8 cellular contexts compared by ENCODE assay signal in the genomic region with DNA sequence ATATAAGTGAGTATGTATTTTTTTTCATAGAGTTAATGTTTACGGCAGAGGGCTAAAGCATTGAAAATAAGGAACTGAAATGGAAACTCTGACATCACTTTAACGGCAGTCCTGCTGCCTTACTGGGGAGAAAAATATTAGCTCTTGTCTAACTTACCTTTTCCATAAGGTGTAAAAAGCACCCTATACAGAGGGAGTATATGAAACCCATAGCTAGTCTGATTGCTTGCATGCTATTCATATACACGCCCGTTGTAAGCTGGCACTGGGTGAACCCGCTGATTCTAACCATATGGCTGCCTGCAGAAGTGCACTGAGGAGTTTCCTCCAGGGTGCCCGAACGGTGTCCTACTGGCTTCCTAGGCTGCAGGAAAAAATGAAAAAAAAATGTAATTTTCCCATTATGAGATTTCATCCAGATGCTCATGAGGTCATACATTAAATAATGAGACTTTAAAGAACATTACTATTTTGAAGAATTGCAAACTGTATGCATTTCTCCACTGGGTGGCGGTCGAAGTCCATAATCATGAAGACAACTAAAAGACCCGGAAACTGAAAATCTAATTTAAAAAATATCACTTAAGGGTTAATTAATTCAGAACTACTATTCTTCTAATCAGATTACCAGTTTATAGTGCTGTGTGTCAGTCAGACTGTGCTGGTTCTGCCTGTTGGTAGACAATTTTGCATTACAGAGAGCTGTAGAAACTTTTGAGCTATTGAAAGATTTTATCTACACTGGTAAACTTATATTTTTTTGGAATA.
A peak's percentile ranks its signal among the peaks of the same experiment; 100 is the strongest.
DNase-seq lines count a peak whose midpoint lies in the region; ATAC-seq and TF ChIP-seq lines count a peak whose summit lies in the region.

No MANE protein-coding gene starts in this region.

- TF ChIP-seq POLR2A in stomach (IDR thresholded peaks at IDR 0.05) = no peak

- H3K4me3 ChIP-seq in stomach = no peak overlapping the region

- no peaks in the 10 kb centered on the region for H3K36me3 ChIP-seq in stomach

- WGBS in stomach, 5 donors = 39 to 58% (median 41%) methylated on average over 10 of the region's 10 CpGs

- H3K4me1 ChIP-seq in stomach = no peaks in the 10 kb centered on the region

- H3K4me3 Mint-ChIP-seq in natural killer cell = no peak overlapping the region
- H3K4me3 Mint-ChIP-seq in natural killer cell treated with Interleukin-12 subunit alpha and Interleukin-12 subunit beta and Interleukin-15 and Interleukin-18, amount 100 ng/mL, for 72 hours = no peak overlapping the region

- intact Hi-C loops in natural killer cell (cut with micrococcal nuclease) = loop anchor here (1.0 to 2.0 kb wide), 2 partner anchors 442 to 496 kb away; no protein-coding TSS in a partner anchor
- intact Hi-C loops in stomach (cut with DNase I; ENCODE audit: low total_unique reads) = no loop called here

- peak; percentile 62 for TF ChIP-seq CTCF in natural killer cell (IDR thresholded peaks at IDR 0.05)
- peak in 4 of 7 experiments; percentile 20 to 48 (median 40) for TF ChIP-seq CTCF in stomach (IDR thresholded peaks at IDR 0.05)

- no peak for DNase-seq in natural killer cell
- no peak for DNase-seq in natural killer cell treated with Interleukin-12 subunit alpha and Interleukin-12 subunit beta and Interleukin-15 and Interleukin-18, amount 100 ng/mL, for 72 hours (ENCODE audit: low spot score)
- peak; percentile 11 for DNase-seq in NCI-H1694 (lab: John Stamatoyannopoulos, UW)
- peak; percentile 5 to 16 for DNase-seq in dermis microvascular lymphatic vessel endothelial cell (ENCODE audit: low read depth in 2 of 2)
- peak; percentile 45 for DNase-seq in stomach
- DNase-seq in activated T-cell treated with anti-CD3 and anti-CD28 coated beads for 4 hours = no peak
- no peak for DNase-seq in NCI-H510A treated with DMSO at 0.1 percent for 48 hours (lab: John Stamatoyannopoulos, UW)

- H3K27me3 Mint-ChIP-seq in natural killer cell (ENCODE audit: low read depth in 2 of 2) = peaks cover 13 to 18% of the 10 kb centered on the region in 2 donors
- peaks cover 0 to 6% of the 10 kb centered on the region in 2 donors for H3K27me3 Mint-ChIP-seq in natural killer cell treated with Interleukin-12 subunit alpha and Interleukin-12 subunit beta and Interleukin-15 and Interleukin-18, amount 100 ng/mL, for 72 hours

- H3K27me3 ChIP-seq in stomach = peaks cover 0 to 59% (median 6%) of the 10 kb centered on the region in 3 donors

- no peak for ATAC-seq in natural killer cell
- no peak for ATAC-seq in natural killer cell treated with Interleukin-12 subunit alpha and Interleukin-12 subunit beta and Interleukin-15 and Interleukin-18, amount 100 ng/mL, for 72 hours
- peak; percentile 84 for ATAC-seq in HG02678 (IDR thresholded peaks at IDR 0.05; ENCODE audit: unreplicated experiment)

- H3K36me3 Mint-ChIP-seq in natural killer cell = no peaks in the 10 kb centered on the region
- no peaks in the 10 kb centered on the region for H3K36me3 Mint-ChIP-seq in natural killer cell treated with Interleukin-12 subunit alpha and Interleukin-12 subunit beta and Interleukin-15 and Interleukin-18, amount 100 ng/mL, for 72 hours

- no peak overlapping the region for H3K27ac Mint-ChIP-seq in natural killer cell
- H3K27ac Mint-ChIP-seq in natural killer cell treated with Interleukin-12 subunit alpha and Interleukin-12 subunit beta and Interleukin-15 and Interleukin-18, amount 100 ng/mL, for 72 hours = no peak overlapping the region

- no peaks in the 10 kb centered on the region for H3K9me3 ChIP-seq in stomach

- no peak overlapping the region for H3K27ac ChIP-seq in stomach

- TF ChIP-seq EP300 in stomach (IDR thresholded peaks at IDR 0.05) = no peak

- H3K9me3 Mint-ChIP-seq in natural killer cell = no peaks in the 10 kb centered on the region
- no peaks in the 10 kb centered on the region for H3K9me3 Mint-ChIP-seq in natural killer cell treated with Interleukin-12 subunit alpha and Interleukin-12 subunit beta and Interleukin-15 and Interleukin-18, amount 100 ng/mL, for 72 hours

- H3K4me1 Mint-ChIP-seq in natural killer cell = no peaks in the 10 kb centered on the region
- no peaks in the 10 kb centered on the region for H3K4me1 Mint-ChIP-seq in natural killer cell treated with Interleukin-12 subunit alpha and Interleukin-12 subunit beta and Interleukin-15 and Interleukin-18, amount 100 ng/mL, for 72 hours (ENCODE audit: low read depth in 2 of 2)

Comparison
In these comparisons a context has a peak if more than half of its experiments do, and no peak if none do; other contexts are left out.
1. DNase-seq: peak in NCI-H1694 (single experiment), dermis microvascular lymphatic vessel endothelial cell (2 of 2) and stomach (single experiment); none in natural killer cell (single experiment), natural killer cell treated with Interleukin-12 subunit alpha and Interleukin-12 subunit beta and Interleukin-15 and Interleukin-18, amount 100 ng/mL, for 72 hours (single experiment), activated T-cell treated with anti-CD3 and anti-CD28 coated beads for 4 hours (single experiment) and NCI-H510A treated with DMSO at 0.1 percent for 48 hours (single experiment).